ENCODE assay signal across 1 cellular context in genomic region chr12:83039413-83039812, GRCh38.
TF ChIP-seq lines count a peak whose summit lies in the region.

No MANE protein-coding gene starts in this region.

TF ChIP-seq in K562, 482 proteins besides CTCF, POLR2A, EP300 and RAD21 (continued from another document):
- no peak for TF ChIP-seq RERE (CRISPR knock-in tag; IDR thresholded peaks at IDR 0.05; ENCODE audit: borderline replicate concordance)
